Comparison of ENCODE assay signal across 19 cellular contexts in the genomic region with DNA sequence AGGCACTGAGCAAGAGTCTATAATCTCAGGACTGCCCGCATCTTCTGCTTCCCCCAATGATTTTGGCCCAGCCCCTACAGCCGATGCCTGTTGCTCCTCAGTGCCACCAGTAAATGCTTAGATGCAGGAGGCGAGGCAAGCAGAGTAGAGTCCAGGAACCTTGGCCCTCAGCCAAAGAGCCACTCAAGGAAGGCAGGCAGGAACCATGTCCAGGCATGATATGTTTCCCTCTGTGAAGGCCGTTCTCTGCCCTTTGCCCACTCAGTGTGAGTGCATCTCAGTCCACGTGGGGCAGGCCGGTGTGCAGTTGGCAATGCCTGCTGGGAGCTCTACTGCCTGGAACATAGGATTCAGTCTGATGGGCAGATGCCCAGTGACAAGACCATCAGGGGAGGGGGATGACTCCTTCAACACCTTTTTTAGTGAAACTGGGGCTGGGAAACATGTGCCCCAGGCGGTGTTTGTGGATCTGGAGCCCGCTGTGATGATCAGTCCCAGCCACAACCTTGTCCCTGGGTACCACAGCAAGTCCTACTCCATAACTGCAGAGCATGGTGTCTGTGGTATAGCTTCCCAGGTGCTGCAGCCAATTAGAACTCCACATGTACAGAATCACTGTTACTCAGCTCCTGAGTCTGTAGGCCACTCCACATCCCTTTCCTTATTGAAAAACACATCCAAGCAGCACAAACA. TPM values are rescaled to one million over a fixed set of nuclear protein-coding genes. Genes with fewer than 3 reads are reported as not detected.
DNase-seq lines count a peak whose midpoint lies in the region; ATAC-seq, FAIRE-seq and TF ChIP-seq lines count a peak whose summit lies in the region.
"Had no signal": no experiment of that assay in that cellular context is flagged by ENCODE, and none has a peak within 500 bp of the region (broad histone marks: within the 10 kb centered on the region; RNA-seq: fewer than 3 reads in every experiment).

No MANE protein-coding gene starts in this region.

- H3K9me3 Mint-ChIP-seq in activated CD8-positive, alpha-beta memory T cell treated with anti-CD3 and anti-CD28 coated beads, Interleukin-2, amount 10 ng/mL, durations not matched to agents 7 days and 5 days (ENCODE audit: low read depth), result no peaks in the 10 kb centered on the region
- H3K9me3 Mint-ChIP-seq: activated T-cell treated with anti-CD3 and anti-CD28 coated beads, Interleukin-2, amount 50 U/mL, for 4 hours had no signal

- H3K4me3 Mint-ChIP-seq in activated CD8-positive, alpha-beta memory T cell treated with anti-CD3 and anti-CD28 coated beads, Interleukin-2, amount 10 ng/mL, durations not matched to agents 7 days and 5 days, result no peak overlapping the region
- H3K4me3 Mint-ChIP-seq: activated T-cell treated with anti-CD3 and anti-CD28 coated beads, Interleukin-2, amount 50 U/mL, for 4 hours had no signal

- no peak overlapping the region for H3K27ac ChIP-seq in liver (ENCODE audit: low read depth in 1 of 2, low read length in 2 of 2)
- H3K27ac ChIP-seq: KMS-11, parathyroid adenoma, WERI-Rb-1 had no signal

- H3K27me3 ChIP-seq in bronchial epithelial cell (ENCODE audit: control insufficient read depth, insufficient read depth, low read length) (no peaks in the 10 kb centered on the region), liver (ENCODE audit: control insufficient read depth in 4 of 4, insufficient read depth in 4 of 4, low read length in 3 of 4) (no peaks in the 10 kb centered on the region)

- no peaks in the 10 kb centered on the region for H3K9me3 ChIP-seq in liver (ENCODE audit: control insufficient read depth in 4 of 4, low read length in 3 of 4)

- 44% methylated on average over 8 of the region's 8 CpGs for WGBS in liver

- H3K27ac Mint-ChIP-seq in activated CD8-positive, alpha-beta memory T cell treated with anti-CD3 and anti-CD28 coated beads, Interleukin-2, amount 10 ng/mL, durations not matched to agents 7 days and 5 days, result no peak overlapping the region

- DNase-seq in COLO668 (lab: John Stamatoyannopoulos, UW; ENCODE audit: unreplicated experiment), result peak; percentile 65
- peak; percentile 76 for DNase-seq in NCI-H1105 treated with DMSO at 0.1 percent for 48 hours (lab: John Stamatoyannopoulos, UW)
- DNase-seq in bronchial epithelial cell (ENCODE audit: low read depth), result peak; percentile 84
- DNase-seq in NCI-H2081 (lab: John Stamatoyannopoulos, UW), result no peak
- no peak for DNase-seq in activated CD8-positive, alpha-beta memory T cell treated with anti-CD3 and anti-CD28 coated beads, Interleukin-2, amount 10 ng/mL, durations not matched to agents 7 days and 5 days
- DNase-seq: activated T-cell treated with anti-CD3 and anti-CD28 coated beads, Interleukin-2, amount 50 U/mL, for 4 hours; anterior cingulate cortex; effector memory CD4-positive, alpha-beta T cell; GDM1; mesendoderm; NCI-H446 treated with DMSO at 0.1 percent for 48 hours; WERI-Rb-1 had no signal

- no peaks in the 10 kb centered on the region for H3K4me1 Mint-ChIP-seq in activated CD8-positive, alpha-beta memory T cell treated with anti-CD3 and anti-CD28 coated beads, Interleukin-2, amount 10 ng/mL, durations not matched to agents 7 days and 5 days

- ATAC-seq in GM21528 (IDR thresholded peaks at IDR 0.05; ENCODE audit: low FRiP score, unreplicated experiment) (no peak), HG02571 (IDR thresholded peaks at IDR 0.05; ENCODE audit: unreplicated experiment) (no peak)
- no peak for ATAC-seq in activated CD8-positive, alpha-beta memory T cell treated with anti-CD3 and anti-CD28 coated beads, Interleukin-2, amount 10 ng/mL, durations not matched to agents 7 days and 5 days
- ATAC-seq: activated T-cell treated with anti-CD3 and anti-CD28 coated beads, Interleukin-2, amount 50 U/mL, for 4 hours had no signal

- TF ChIP-seq CTCF in bronchial epithelial cell (IDR thresholded peaks at IDR 0.05; ENCODE audit: insufficient read depth, low read length, severe bottlenecking) (no peak), liver (IDR thresholded peaks at IDR 0.05; ENCODE audit: low read depth, low read length, missing input control) (peak; percentile 3)

- peaks cover 2% of the 10 kb centered on the region for H3K27me3 Mint-ChIP-seq in activated CD8-positive, alpha-beta memory T cell treated with anti-CD3 and anti-CD28 coated beads, Interleukin-2, amount 10 ng/mL, durations not matched to agents 7 days and 5 days

- H3K36me3 Mint-ChIP-seq in activated CD8-positive, alpha-beta memory T cell treated with anti-CD3 and anti-CD28 coated beads, Interleukin-2, amount 10 ng/mL, durations not matched to agents 7 days and 5 days, result no peaks in the 10 kb centered on the region

- no peaks in the 10 kb centered on the region for H3K36me3 ChIP-seq in bronchial epithelial cell (ENCODE audit: control insufficient read depth, insufficient read depth, low read length)
- no peaks in the 10 kb centered on the region for H3K36me3 ChIP-seq in liver (ENCODE audit: control insufficient read depth in 4 of 4, insufficient read depth in 3 of 4, low read depth in 1 of 4, low read length in 3 of 4)

- peak; percentile 87 for FAIRE-seq in bronchial epithelial cell (lab: Jason Lieb, UNC)

- peak in 1 of 2 donors; percentile 45 for TF ChIP-seq RAD21 in liver (IDR thresholded peaks at IDR 0.05)

- H3K4me1 ChIP-seq in liver (ENCODE audit: control insufficient read depth in 4 of 4, insufficient read depth in 4 of 4, low read length in 3 of 4), result peaks cover 6 to 16% (median 12%) of the 10 kb centered on the region in 4 donors

- H3K9ac ChIP-seq in liver (ENCODE audit: low read depth in 1 of 2, low read length in 2 of 2), result no peak overlapping the region
- H3K9ac ChIP-seq: KMS-11, parathyroid adenoma had no signal

- H3K4me3 ChIP-seq in bronchial epithelial cell (ENCODE audit: low read depth, low read length) (no peak overlapping the region), liver (ENCODE audit: low read depth in 1 of 3, low read length in 3 of 3) (no peak overlapping the region)

- CTCF ChIA-PET in activated CD8-positive, alpha-beta memory T cell treated with anti-CD3 and anti-CD28 coated beads, Interleukin-2, amount 10 ng/mL, durations not matched to agents 7 days and 5 days (lab: Charles Lee), result interaction anchor here (1.3 to 4.5 kb wide), 3 partner anchors 9 to 26 kb away, joined by 4 to 16 read pairs (median 8); partner anchors contain the start of gene DNAJB2

TF ChIP-seq in liver, 16 proteins besides CTCF, POLR2A, EP300 and RAD21 (continues in another document):
- peak; percentile 83 for TF ChIP-seq SP1 (IDR thresholded peaks at IDR 0.05)
- TF ChIP-seq, protein P1, sequence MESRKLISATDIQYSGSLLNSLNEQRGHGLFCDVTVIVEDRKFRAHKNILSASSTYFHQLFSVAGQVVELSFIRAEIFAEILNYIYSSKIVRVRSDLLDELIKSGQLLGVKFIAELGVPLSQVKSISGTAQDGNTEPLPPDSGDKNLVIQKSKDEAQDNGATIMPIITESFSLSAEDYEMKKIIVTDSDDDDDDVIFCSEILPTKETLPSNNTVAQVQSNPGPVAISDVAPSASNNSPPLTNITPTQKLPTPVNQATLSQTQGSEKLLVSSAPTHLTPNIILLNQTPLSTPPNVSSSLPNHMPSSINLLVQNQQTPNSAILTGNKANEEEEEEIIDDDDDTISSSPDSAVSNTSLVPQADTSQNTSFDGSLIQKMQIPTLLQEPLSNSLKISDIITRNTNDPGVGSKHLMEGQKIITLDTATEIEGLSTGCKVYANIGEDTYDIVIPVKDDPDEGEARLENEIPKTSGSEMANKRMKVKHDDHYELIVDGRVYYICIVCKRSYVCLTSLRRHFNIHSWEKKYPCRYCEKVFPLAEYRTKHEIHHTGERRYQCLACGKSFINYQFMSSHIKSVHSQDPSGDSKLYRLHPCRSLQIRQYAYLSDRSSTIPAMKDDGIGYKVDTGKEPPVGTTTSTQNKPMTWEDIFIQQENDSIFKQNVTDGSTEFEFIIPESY (IDR thresholded peaks at IDR 0.05), result no peak
- TF ChIP-seq EGR1 (IDR thresholded peaks at IDR 0.05; ENCODE audit: low read depth in 2 of 2), result peak in 1 of 2 donors; percentile 14

RNA-seq across cellular contexts. Expression of gene DNAJB2, which starts 9.7 kb away (rescaled TPM):
- 57.6 and 60.0 TPM in 2 replicates for total RNA-seq in bronchial epithelial cell
- total RNA-seq in liver, result 10 to 100 TPM; 22.0 to 71.8 TPM
- polyA plus RNA-seq in liver, result 10 to 100 TPM in 1 of 2 donors, 1 to 10 TPM in 1; 7.4 to 32.0 TPM
- total RNA-seq in activated CD8-positive, alpha-beta memory T cell treated with anti-CD3 and anti-CD28 coated beads, Interleukin-2, amount 10 ng/mL, durations not matched to agents 7 days and 5 days, result 10 to 100 TPM; 48.2 to 49.0 TPM

RNA-seq across cellular contexts. Expression of gene TUBA4A, which starts 15.8 kb away (rescaled TPM):
- total RNA-seq in bronchial epithelial cell (47.9 and 68.7 TPM in 2 replicates), liver (10 to 100 TPM; 16.2 to 25.5 TPM)
- polyA plus RNA-seq in liver, result 10 to 100 TPM; 37.6 to 63.1 TPM
- total RNA-seq in activated CD8-positive, alpha-beta memory T cell treated with anti-CD3 and anti-CD28 coated beads, Interleukin-2, amount 10 ng/mL, durations not matched to agents 7 days and 5 days, result 100 to 1,000 TPM; 244 to 337 TPM

RNA-seq across cellular contexts. Expression of gene TUBA4B, which starts 16.5 kb away (rescaled TPM):
- total RNA-seq in bronchial epithelial cell, result not detected in 2 replicates
- total RNA-seq in liver, result under 1 TPM in 1 of 2 donors, not detected in 1; 0.08 TPM
- under 1 TPM; 0.19 to 0.20 TPM for polyA plus RNA-seq in liver
- not detected for total RNA-seq in activated CD8-positive, alpha-beta memory T cell treated with anti-CD3 and anti-CD28 coated beads, Interleukin-2, amount 10 ng/mL, durations not matched to agents 7 days and 5 days
- total RNA-seq: activated T-cell treated with anti-CD3 and anti-CD28 coated beads, Interleukin-2, amount 50 U/mL, for 4 hours; glomerular endothelial cell had no signal
- polyA plus RNA-seq: BJ had no signal

RNA-seq across cellular contexts. Expression of gene STK16, which starts 24.2 kb away (rescaled TPM):
- total RNA-seq in bronchial epithelial cell, result 48.3 and 50.8 TPM in 2 replicates
- total RNA-seq in liver, result 10 to 100 TPM; 14.8 to 44.3 TPM
- 10 to 100 TPM in 1 of 2 donors, 1 to 10 TPM in 1; 5.8 to 32.5 TPM for polyA plus RNA-seq in liver
- 10 to 100 TPM; 37.3 to 41.7 TPM for total RNA-seq in activated CD8-positive, alpha-beta memory T cell treated with anti-CD3 and anti-CD28 coated beads, Interleukin-2, amount 10 ng/mL, durations not matched to agents 7 days and 5 days

RNA-seq across cellular contexts. Expression of gene GLB1L, which starts 24.3 kb away (rescaled TPM):
- total RNA-seq in bronchial epithelial cell (3.7 and 4.7 TPM in 2 replicates), liver (1 to 10 TPM; 2.8 to 5.2 TPM)
- polyA plus RNA-seq in liver, result 1 to 10 TPM; 2.3 TPM
- 1 to 10 TPM; 4.3 to 4.9 TPM for total RNA-seq in activated CD8-positive, alpha-beta memory T cell treated with anti-CD3 and anti-CD28 coated beads, Interleukin-2, amount 10 ng/mL, durations not matched to agents 7 days and 5 days

Comparison
In these comparisons a context has a peak if more than half of its experiments do, and no peak if none do; other contexts are left out.
1. DNase-seq: peak in COLO668 (single experiment), NCI-H1105 treated with DMSO at 0.1 percent for 48 hours (single experiment) and bronchial epithelial cell (single experiment); none in NCI-H2081 (0 of 2) and activated CD8-positive, alpha-beta memory T cell treated with anti-CD3 and anti-CD28 coated beads, Interleukin-2, amount 10 ng/mL, durations not matched to agents 7 days and 5 days (single experiment).